14 cellular contexts compared by ENCODE assay signal in the genomic region with DNA sequence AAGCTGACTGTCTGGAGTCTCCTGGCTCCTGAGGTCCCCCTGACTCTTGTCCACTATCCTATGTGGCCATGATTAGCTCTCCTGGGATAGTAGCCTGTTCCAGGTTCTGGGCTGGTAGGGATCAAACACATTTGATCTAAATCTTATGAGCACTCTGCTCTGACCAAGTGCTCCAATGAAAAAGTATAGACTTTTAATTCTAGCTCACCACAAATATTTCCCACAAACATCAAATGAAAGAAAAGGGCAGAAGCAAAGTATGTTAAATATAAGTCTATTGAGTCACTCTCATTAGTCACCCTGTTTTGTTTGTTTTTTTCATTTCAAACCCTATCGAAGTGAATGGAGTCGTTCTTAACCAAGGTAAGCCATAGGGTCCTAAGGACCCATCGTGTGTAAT. TPM values are rescaled to one million over a fixed set of nuclear protein-coding genes. Genes with fewer than 3 reads are reported as not detected.
DNase-seq lines count a peak whose midpoint lies in the region; ATAC-seq and TF ChIP-seq lines count a peak whose summit lies in the region.
"Had no signal": no experiment of that assay in that cellular context is flagged by ENCODE, and none has a peak within 500 bp of the region (broad histone marks: within the 10 kb centered on the region; RNA-seq: fewer than 3 reads in every experiment).

No MANE protein-coding gene starts in this region.

- peaks cover 4 to 20% (median 8%) of the 10 kb centered on the region in 3 donors for H3K27me3 Mint-ChIP-seq in CD14-positive monocyte (ENCODE audit: low read depth in 3 of 3)

- peak overlapping the region; percentile 55 for H3K4me2 ChIP-seq in osteoblast (ENCODE audit: insufficient read depth, low read length)

- no peaks in the 10 kb centered on the region for H3K36me3 Mint-ChIP-seq in CD14-positive monocyte
- H3K36me3 Mint-ChIP-seq: activated naive CD4-positive, alpha-beta T cell treated with anti-CD3 and anti-CD28 coated beads, Interleukin-2, amount 50 U/mL, for 72 hours had no signal

- H3K79me2 ChIP-seq in osteoblast (ENCODE audit: insufficient read depth, low read length): no peaks in the 10 kb centered on the region

- no peaks in the 10 kb centered on the region for H3K27me3 ChIP-seq in osteoblast (ENCODE audit: insufficient read depth, low read length)
- H3K27me3 ChIP-seq in upper lobe of right lung: no peaks in the 10 kb centered on the region

- intact Hi-C loops in upper lobe of right lung (cut with DNase I): no loop called here
- intact Hi-C loops in CD14-positive monocyte (cut with micrococcal nuclease): no loop called here

- ATAC-seq in upper lobe of right lung (no peak), HG03520 (IDR thresholded peaks at IDR 0.05; ENCODE audit: unreplicated experiment) (no peak)
- ATAC-seq: activated naive CD4-positive, alpha-beta T cell treated with anti-CD3 and anti-CD28 coated beads, Interleukin-2, amount 50 U/mL, for 72 hours had no signal

- H3K27ac Mint-ChIP-seq in CD14-positive monocyte: no peak overlapping the region
- H3K27ac Mint-ChIP-seq: stimulated activated naive CD8-positive, alpha-beta T cell treated with anti-CD3 and anti-CD28 coated beads, Interleukin-15, Interleukin-2, amounts not matched to agents 100 ng/mL and 50 ng/mL, for 24 hours had no signal

- TF ChIP-seq CTCF in choroid plexus epithelial cell (conservative IDR thresholded peaks at IDR 0.05; ENCODE audit: low read depth, low read length) (no peak), osteoblast (IDR thresholded peaks at IDR 0.05; ENCODE audit: extremely low read depth, low read depth, low read length) (no peak), upper lobe of right lung (IDR thresholded peaks at IDR 0.05) (no peak), CD14-positive monocyte (IDR thresholded peaks at IDR 0.05) (no peak)

- H3K4me3 ChIP-seq in choroid plexus epithelial cell (ENCODE audit: low read depth, low read length) (no peak overlapping the region), osteoblast (ENCODE audit: insufficient read depth, low read length) (no peak overlapping the region), upper lobe of right lung (no peak overlapping the region)

- H3K27ac ChIP-seq in osteoblast (ENCODE audit: low read depth, low read length) (peak overlapping the region; percentile 73), upper lobe of right lung (no peak overlapping the region)

- H3K36me3 ChIP-seq in osteoblast (ENCODE audit: insufficient read depth, low read length) (no peaks in the 10 kb centered on the region), upper lobe of right lung (no peaks in the 10 kb centered on the region)

- H3K9me3 Mint-ChIP-seq in CD14-positive monocyte: peaks cover 0 to 3% (median 0%) of the 10 kb centered on the region in 7 donors
- H3K9me3 Mint-ChIP-seq: activated naive CD4-positive, alpha-beta T cell treated with anti-CD3 and anti-CD28 coated beads, Interleukin-2, amount 50 U/mL, for 72 hours; stimulated activated naive CD8-positive, alpha-beta T cell treated with anti-CD3 and anti-CD28 coated beads, Interleukin-15, Interleukin-2, amounts not matched to agents 100 ng/mL and 50 ng/mL, for 24 hours had no signal

- peaks cover 29% of the 10 kb centered on the region for H3K4me1 ChIP-seq in osteoblast (ENCODE audit: insufficient read depth, low read length)
- H3K4me1 ChIP-seq in upper lobe of right lung: no peaks in the 10 kb centered on the region

- H3K9me3 ChIP-seq in osteoblast (ENCODE audit: low read depth, low read length) (no peaks in the 10 kb centered on the region), upper lobe of right lung (no peaks in the 10 kb centered on the region)

- H3K4me3 Mint-ChIP-seq in CD14-positive monocyte: no peak overlapping the region
- H3K4me3 Mint-ChIP-seq: stimulated activated naive CD8-positive, alpha-beta T cell treated with anti-CD3 and anti-CD28 coated beads, Interleukin-15, Interleukin-2, amounts not matched to agents 100 ng/mL and 50 ng/mL, for 24 hours had no signal

- no peaks in the 10 kb centered on the region for H3K4me1 Mint-ChIP-seq in CD14-positive monocyte

- DNase-seq in DMS53 treated with DMSO at 0.1 percent for 48 hours (lab: John Stamatoyannopoulos, UW; ENCODE audit: unreplicated experiment) (peak; percentile 54), M059J (ENCODE audit: low read depth) (peak; percentile 87), choroid plexus epithelial cell (ENCODE audit: low read depth) (peak; percentile 79), osteoblast (ENCODE audit: insufficient read length, low spot score, missing footprints) (no peak), NCI-H128 (lab: John Stamatoyannopoulos, UW; ENCODE audit: unreplicated experiment) (no peak), upper lobe of right lung (no peak), CD14-positive monocyte (ENCODE audit: low spot score) (no peak)
- DNase-seq: effector memory CD4-positive, alpha-beta T cell; hypothalamus; midbrain; stimulated activated CD4-positive, alpha-beta T cell treated with anti-CD3 and anti-CD28 coated beads, Interleukin-4, amount 100 ng/mL, for 1 hour had no signal

- no peaks in the 10 kb centered on the region for H4K20me1 ChIP-seq in osteoblast (ENCODE audit: insufficient read depth, low read length)

- H2AFZ ChIP-seq in osteoblast (ENCODE audit: low read length): no peak overlapping the region

RNA-seq across cellular contexts. Expression of gene NEDD4L, which starts 39.7 kb away (rescaled TPM):
- 39.1 and 54.1 TPM in 2 replicates for total RNA-seq in M059J (2014; rRNA removed; shearing (Covaris generic))
- total RNA-seq in osteoblast (20.3 and 30.0 TPM in 2 replicates), upper lobe of right lung (192 TPM)
- polyA plus RNA-seq in CD14-positive monocyte: 1 to 10 TPM; 2.5 to 4.5 TPM

Comparison
In these comparisons a context has a peak if more than half of its experiments do, and no peak if none do; other contexts are left out.
1. DNase-seq: peak in DMS53 treated with DMSO at 0.1 percent for 48 hours (single experiment), M059J (single experiment) and choroid plexus epithelial cell (single experiment); none in osteoblast (single experiment), NCI-H128 (single experiment), upper lobe of right lung (single experiment) and CD14-positive monocyte (single experiment).